In the genomic region with DNA sequence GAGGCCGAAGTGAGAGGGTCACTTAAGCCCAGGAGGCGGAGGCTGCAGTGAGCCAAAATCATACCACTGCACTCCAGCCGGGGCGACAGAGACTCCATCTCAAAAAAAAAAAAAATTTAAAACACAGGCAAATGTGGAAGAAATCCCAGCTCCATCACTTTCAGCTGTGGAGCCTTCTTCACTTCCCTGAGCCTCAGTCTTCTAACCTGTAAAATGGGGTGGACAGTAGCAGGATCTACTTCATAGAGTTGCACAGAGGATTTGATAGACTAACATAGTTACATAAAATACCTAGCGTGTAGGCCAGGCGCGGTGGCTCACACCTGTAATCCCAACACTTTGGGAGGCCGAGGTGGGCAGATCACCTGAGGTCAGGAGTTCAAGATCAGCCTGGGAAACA, we compare ENCODE assay signal across 8 cellular contexts.
"Had no signal": no experiment of that assay in that cellular context is flagged by ENCODE, and none has a peak within 500 bp of the region (broad histone marks: within the 10 kb centered on the region; RNA-seq: fewer than 3 reads in every experiment).

No MANE protein-coding gene starts in this region.

- DNase-seq: GDM1, GF-D8 had no signal

- ATAC-seq: GM12878 had no signal

- H3K4me3 ChIP-seq: GM12878 had no signal

- FAIRE-seq: G401.6, GM12878, GM12891, GM12892, GM18507, GM19239 had no signal
